In the genomic region with DNA sequence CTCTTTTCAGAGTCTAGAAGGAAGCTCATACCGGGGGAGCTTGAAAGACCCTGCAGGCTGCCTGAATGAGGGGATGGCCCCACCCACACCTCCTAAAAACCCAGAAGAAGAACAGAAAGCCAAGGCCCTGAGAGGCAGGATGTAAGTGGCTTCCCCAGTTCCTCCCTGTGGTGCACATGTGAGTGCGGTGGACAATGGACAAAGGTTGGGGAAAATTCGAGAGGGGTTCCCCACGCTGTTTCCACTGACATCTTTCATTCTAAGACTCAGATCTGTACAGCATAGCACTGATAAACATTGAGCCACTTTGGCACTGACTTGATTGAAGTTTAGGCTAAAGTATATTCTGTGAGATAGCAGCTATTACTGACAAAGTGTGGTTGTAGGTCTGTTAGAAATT, we compare ENCODE assay signal across 14 cellular contexts.
DNase-seq lines count a peak whose midpoint lies in the region; ATAC-seq, FAIRE-seq and TF ChIP-seq lines count a peak whose summit lies in the region.
"Had no signal": no experiment of that assay in that cellular context is flagged by ENCODE, and none has a peak within 500 bp of the region (broad histone marks: within the 10 kb centered on the region; RNA-seq: fewer than 3 reads in every experiment).

No MANE protein-coding gene starts in this region.

- no peaks in the 10 kb centered on the region for H4K20me1 ChIP-seq in osteoblast (ENCODE audit: insufficient read depth, low read length)

- no peak for TF ChIP-seq EP300 in gastroesophageal sphincter (IDR thresholded peaks at IDR 0.05)

- no peaks in the 10 kb centered on the region for H3K27me3 Mint-ChIP-seq in activated naive CD8-positive, alpha-beta T cell treated with anti-CD3 and anti-CD28 coated beads, Interleukin-2, amount 50 U/mL, for 24 hours

- no peak overlapping the region for H2AFZ ChIP-seq in osteoblast (ENCODE audit: low read length)

- H3K4me2 ChIP-seq in osteoblast (ENCODE audit: insufficient read depth, low read length) = no peak overlapping the region

- H3K4me3 Mint-ChIP-seq in activated naive CD8-positive, alpha-beta T cell treated with anti-CD3 and anti-CD28 coated beads, Interleukin-2, amount 50 U/mL, for 24 hours = peak overlapping the region; percentile 7
- H3K4me3 Mint-ChIP-seq: mesothelial cell of epicardium had no signal

- peak overlapping the region; percentile 70 for H3K27ac Mint-ChIP-seq in activated naive CD8-positive, alpha-beta T cell treated with anti-CD3 and anti-CD28 coated beads, Interleukin-2, amount 50 U/mL, for 24 hours
- H3K27ac Mint-ChIP-seq: mesothelial cell of epicardium had no signal

- H3K4me3 ChIP-seq in dorsolateral prefrontal cortex (no peak overlapping the region), gastroesophageal sphincter (no peak overlapping the region), osteoblast (ENCODE audit: insufficient read depth, low read length) (no peak overlapping the region)
- H3K4me3 ChIP-seq: skin epidermis had no signal

- H3K79me2 ChIP-seq in osteoblast (ENCODE audit: insufficient read depth, low read length) = no peaks in the 10 kb centered on the region

- H3K27me3 ChIP-seq in dorsolateral prefrontal cortex (no peaks in the 10 kb centered on the region), gastroesophageal sphincter (no peaks in the 10 kb centered on the region), osteoblast (ENCODE audit: insufficient read depth, low read length) (peaks cover 22% of the 10 kb centered on the region)

- no peaks in the 10 kb centered on the region for H3K9me3 Mint-ChIP-seq in activated naive CD8-positive, alpha-beta T cell treated with anti-CD3 and anti-CD28 coated beads, Interleukin-2, amount 50 U/mL, for 24 hours
- H3K9me3 Mint-ChIP-seq: mesothelial cell of epicardium had no signal

- DNase-seq in GM12892 (ENCODE audit: insufficient read length) (peak; percentile 19), dorsolateral prefrontal cortex (no peak), DMS153 treated with DMSO at 0.1 percent for 48 hours (lab: John Stamatoyannopoulos, UW; ENCODE audit: unreplicated experiment) (no peak), osteoblast (ENCODE audit: insufficient read length, low spot score, missing footprints) (no peak)
- peak; percentile 57 for DNase-seq in activated naive CD8-positive, alpha-beta T cell treated with anti-CD3 and anti-CD28 coated beads, Interleukin-2, amount 50 U/mL, for 24 hours
- DNase-seq: activated CD8-positive, alpha-beta memory T cell treated with anti-CD3 and anti-CD28 coated beads, Interleukin-2, amount 50 U/mL, for 4 hours; cortex of kidney; NCI-H2107; SHP77 had no signal

- ATAC-seq in GM19397 (IDR thresholded peaks at IDR 0.05; ENCODE audit: unreplicated experiment) (peak; percentile 44), HG03097 (IDR thresholded peaks at IDR 0.05; ENCODE audit: low FRiP score, unreplicated experiment) (peak; percentile 50), gastroesophageal sphincter (no peak)
- ATAC-seq in activated naive CD8-positive, alpha-beta T cell treated with anti-CD3 and anti-CD28 coated beads, Interleukin-2, amount 50 U/mL, for 24 hours = peak; percentile 86

- TF ChIP-seq POLR2A in GM12892 (IDR thresholded peaks at IDR 0.05; ENCODE audit: low read depth, low read length) (no peak), gastroesophageal sphincter (IDR thresholded peaks at IDR 0.05) (no peak)

- H3K9me3 ChIP-seq in gastroesophageal sphincter (no peaks in the 10 kb centered on the region), osteoblast (ENCODE audit: low read depth, low read length) (no peaks in the 10 kb centered on the region)

- H3K36me3 ChIP-seq in gastroesophageal sphincter = peaks cover 0 to 38% of the 10 kb centered on the region in 2 donors
- H3K36me3 ChIP-seq in osteoblast (ENCODE audit: insufficient read depth, low read length) = no peaks in the 10 kb centered on the region

- FAIRE-seq in GM12892 (lab: Jason Lieb, UNC) = peak; percentile 96

- peaks cover 3% of the 10 kb centered on the region for H3K36me3 Mint-ChIP-seq in activated naive CD8-positive, alpha-beta T cell treated with anti-CD3 and anti-CD28 coated beads, Interleukin-2, amount 50 U/mL, for 24 hours (ENCODE audit: low read depth)

- no peak for TF ChIP-seq CTCF in dorsolateral prefrontal cortex (IDR thresholded peaks at IDR 0.05 in 54 of 56, conservative IDR thresholded peaks at IDR 0.05 in 2 of 56; ENCODE audit: low read depth in 1 of 56, partially characterized antibody in 56 of 56)
- no peak for TF ChIP-seq CTCF in gastroesophageal sphincter (IDR thresholded peaks at IDR 0.05)
- no peak for TF ChIP-seq CTCF in osteoblast (IDR thresholded peaks at IDR 0.05; ENCODE audit: extremely low read depth, low read depth, low read length)

- 64 to 91% methylated on average over 3 of the region's 4 CpGs for WGBS in gastroesophageal sphincter (ENCODE audit: low coverage in 1 of 2), 2 donors

- H3K27ac ChIP-seq in dorsolateral prefrontal cortex (peak overlapping the region in 17 of 59 donors; percentile 0 to 68 (median 28)), gastroesophageal sphincter (no peak overlapping the region), osteoblast (ENCODE audit: low read depth, low read length) (no peak overlapping the region)
- H3K27ac ChIP-seq: skin epidermis had no signal

- intact Hi-C loops in dorsolateral prefrontal cortex (cut with DNase I) = no loop called here

- peaks cover 43% of the 10 kb centered on the region for H3K4me1 Mint-ChIP-seq in activated naive CD8-positive, alpha-beta T cell treated with anti-CD3 and anti-CD28 coated beads, Interleukin-2, amount 50 U/mL, for 24 hours

- H3K4me1 ChIP-seq in gastroesophageal sphincter (no peaks in the 10 kb centered on the region), osteoblast (ENCODE audit: insufficient read depth, low read length) (no peaks in the 10 kb centered on the region)

Comparison
In these comparisons a context has a peak if more than half of its experiments do, and no peak if none do; other contexts are left out.
1. DNase-seq: peak in GM12892 (single experiment) and activated naive CD8-positive, alpha-beta T cell treated with anti-CD3 and anti-CD28 coated beads, Interleukin-2, amount 50 U/mL, for 24 hours (single experiment); none in dorsolateral prefrontal cortex (0 of 10), DMS153 treated with DMSO at 0.1 percent for 48 hours (single experiment) and osteoblast (single experiment).